In the genomic region with DNA sequence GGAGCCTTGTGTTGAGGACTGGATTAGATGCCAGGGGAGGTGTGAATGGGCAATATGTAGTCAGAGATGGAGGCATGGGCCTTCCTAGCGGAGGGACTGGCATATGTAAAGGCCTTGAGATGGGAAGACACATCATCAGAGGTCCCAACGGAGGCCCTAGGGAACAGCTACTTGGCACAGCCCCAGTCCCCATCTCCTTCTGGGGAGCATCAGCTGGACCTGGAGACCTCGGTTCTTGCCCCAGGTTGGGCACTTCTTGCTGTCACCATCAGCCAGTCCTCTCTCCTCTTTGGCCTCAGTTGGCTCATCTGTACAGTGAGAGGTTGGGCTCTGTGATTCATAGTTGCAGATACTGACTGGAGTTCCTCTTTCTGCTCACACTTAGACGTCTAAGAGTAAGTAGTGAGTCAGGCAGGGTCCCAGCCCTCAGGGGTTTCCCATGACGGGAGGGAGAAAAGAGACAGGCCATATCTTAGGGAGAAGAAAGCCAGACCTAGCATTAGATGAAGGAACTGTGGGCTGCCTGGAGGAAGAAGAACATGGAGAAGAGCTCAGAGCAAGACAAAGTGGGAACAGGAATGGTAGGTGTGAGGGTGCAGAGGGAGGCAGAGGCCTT, we compare ENCODE assay signal across 10 cellular contexts. TPM values are rescaled to one million over a fixed set of nuclear protein-coding genes. Genes with fewer than 3 reads are reported as not detected.
DNase-seq lines count a peak whose midpoint lies in the region; ATAC-seq and TF ChIP-seq lines count a peak whose summit lies in the region.
"Had no signal": no experiment of that assay in that cellular context is flagged by ENCODE, and none has a peak within 500 bp of the region (broad histone marks: within the 10 kb centered on the region; RNA-seq: fewer than 3 reads in every experiment).

No MANE protein-coding gene starts in this region.

- H3K4me2 ChIP-seq in OCI-LY7 (ENCODE audit: low read length) = no peak overlapping the region

- intact Hi-C loops in dorsolateral prefrontal cortex (cut with DNase I) (loop anchor here (5.0 kb wide), 4 partner anchors 47 to 733 kb away; a partner anchor contains a TSS), OCI-LY7 (cut with micrococcal nuclease; ENCODE audit: unreplicated experiment) (loop anchor here (5.0 kb wide), 2 partner anchors 73 to 478 kb away; a partner anchor contains a TSS)

- H3K27me3 ChIP-seq in dorsolateral prefrontal cortex = no peaks in the 10 kb centered on the region
- H3K27me3 ChIP-seq: cardiac muscle cell had no signal

- H3K9me3 Mint-ChIP-seq in stimulated activated memory B cell treated with anti-CD40 and anti-IgM and Interleukin-4, amounts not matched to agents 10 μg/mL and 1 μg/mL and 100 μg/mL, for 72 hours = no peaks in the 10 kb centered on the region

- POLR2A ChIA-PET in OCI-LY7 (lab: Charles Lee) = no interaction called here

- peaks cover 4% of the 10 kb centered on the region for H4K20me1 ChIP-seq in OCI-LY7 (ENCODE audit: insufficient read depth, low read length)

- H3K27ac ChIP-seq in dorsolateral prefrontal cortex = peak overlapping the region; percentile 76 to 100 (median 97)
- H3K27ac ChIP-seq in OCI-LY7 (ENCODE audit: low read depth, low read length, poor library complexity, severe bottlenecking) = no peak overlapping the region
- H3K27ac ChIP-seq: cardiac muscle cell had no signal

- H3K4me1 ChIP-seq in OCI-LY7 (ENCODE audit: insufficient read depth, low read length, poor library complexity, severe bottlenecking) = peaks cover 28% of the 10 kb centered on the region

- no peak for TF ChIP-seq CTCF in dorsolateral prefrontal cortex (IDR thresholded peaks at IDR 0.05 in 54 of 56, conservative IDR thresholded peaks at IDR 0.05 in 2 of 56; ENCODE audit: low read depth in 1 of 56, partially characterized antibody in 56 of 56)
- TF ChIP-seq CTCF in OCI-LY7 (conservative IDR thresholded peaks at IDR 0.05; ENCODE audit: low read length) = no peak

- peaks cover 6% of the 10 kb centered on the region for H3K36me3 ChIP-seq in OCI-LY7 (ENCODE audit: insufficient read depth, low read length)
- H3K36me3 ChIP-seq: cardiac muscle cell had no signal

- peaks cover 64% of the 10 kb centered on the region for H3K4me1 Mint-ChIP-seq in stimulated activated memory B cell treated with anti-CD40 and anti-IgM and Interleukin-4, amounts not matched to agents 10 μg/mL and 1 μg/mL and 100 μg/mL, for 72 hours

- CTCF ChIA-PET in OCI-LY7 (lab: Charles Lee; ENCODE audit: unreplicated experiment) = no interaction called here

- DNase-seq in activated effector memory CD4-positive, alpha-beta T cell treated with anti-CD3 and anti-CD28 coated beads, Interleukin-2, amount 50 U/mL, for 16 hours = peak; percentile 69
- DNase-seq in activated effector memory CD4-positive, alpha-beta T cell treated with Interleukin-2 at 50 U/mL for 16 hours = no peak
- DNase-seq in SIG-M5 (lab: John Stamatoyannopoulos, UW) = peak; percentile 57
- DNase-seq in dorsolateral prefrontal cortex = no peak
- no peak for DNase-seq in NCI-H2196 treated with DMSO at 0.1 percent for 48 hours (lab: John Stamatoyannopoulos, UW; ENCODE audit: unreplicated experiment)
- DNase-seq in NK-92 (lab: John Stamatoyannopoulos, UW; ENCODE audit: unreplicated experiment) = no peak
- no peak for DNase-seq in OCI-LY7 (ENCODE audit: low spot score)

- BruUV-seq in OCI-LY7 (replicated peaks; lab: Mats Ljungman, UMichigan) = no TSS peak

- H3K9me2 ChIP-seq in OCI-LY7 (ENCODE audit: insufficient read depth, low read length) = no peaks in the 10 kb centered on the region

- H3K79me2 ChIP-seq in OCI-LY7 (ENCODE audit: insufficient read depth, low read depth, low read length) = peaks cover 9% of the 10 kb centered on the region

- H3K27ac Mint-ChIP-seq in stimulated activated memory B cell treated with anti-CD40 and anti-IgM and Interleukin-4, amounts not matched to agents 10 μg/mL and 1 μg/mL and 100 μg/mL, for 72 hours = peak overlapping the region; percentile 57

- no peaks in the 10 kb centered on the region for H3K27me3 Mint-ChIP-seq in stimulated activated memory B cell treated with anti-CD40 and anti-IgM and Interleukin-4, amounts not matched to agents 10 μg/mL and 1 μg/mL and 100 μg/mL, for 72 hours

- no peak overlapping the region for H3K4me3 Mint-ChIP-seq in stimulated activated memory B cell treated with anti-CD40 and anti-IgM and Interleukin-4, amounts not matched to agents 10 μg/mL and 1 μg/mL and 100 μg/mL, for 72 hours

- no peaks in the 10 kb centered on the region for H3K36me3 Mint-ChIP-seq in stimulated activated memory B cell treated with anti-CD40 and anti-IgM and Interleukin-4, amounts not matched to agents 10 μg/mL and 1 μg/mL and 100 μg/mL, for 72 hours

- no peaks in the 10 kb centered on the region for H3K9me3 ChIP-seq in OCI-LY7 (ENCODE audit: low read length)

- H3K4me3 ChIP-seq in dorsolateral prefrontal cortex = peak overlapping the region in 41 of 59 donors; percentile 9 to 68 (median 48)
- H3K4me3 ChIP-seq in OCI-LY7 (ENCODE audit: low read depth, low read length, poor library complexity, severe bottlenecking) = no peak overlapping the region
- H3K4me3 ChIP-seq: cardiac muscle cell had no signal

- no peak overlapping the region for H2AFZ ChIP-seq in OCI-LY7 (ENCODE audit: low read length)

- peak; percentile 66 for ATAC-seq in stimulated activated memory B cell treated with anti-CD40 and anti-IgM and Interleukin-4, amounts not matched to agents 10 μg/mL and 1 μg/mL and 100 μg/mL, for 72 hours
- ATAC-seq: Right ventricle myocardium inferior had no signal

RNA-seq across cellular contexts. Expression of a gene that starts 3.4 kb away (rescaled TPM):
- total RNA-seq in dorsolateral prefrontal cortex (100 to 1,000 TPM in 117 of 120 experiments, 10 to 100 TPM in 3; 90.1 to 633 (median 196) TPM), OCI-LY7 (2022) (246 and 288 TPM in 2 replicates)
- total RNA-seq in OCI-LY7 (2014; rRNA removed; shearing (Covaris generic)) = 120 and 130 TPM in 2 replicates

RNA-seq across cellular contexts. Expression of a gene that starts 22.8 kb away (rescaled TPM):
- 10 to 100 TPM in 59 of 120 experiments, 1 to 10 TPM in 61; 4.0 to 24.0 (median 9.9) TPM for total RNA-seq in dorsolateral prefrontal cortex
- 3.2 and 5.2 TPM in 2 replicates for total RNA-seq in OCI-LY7 (2014; rRNA removed; shearing (Covaris generic))
- 13.5 and 16.5 TPM in 2 replicates for total RNA-seq in OCI-LY7 (2022)

RNA-seq across cellular contexts. Expression of a gene that starts 22.9 kb away (rescaled TPM):
- total RNA-seq in dorsolateral prefrontal cortex = 10 to 100 TPM in 8 of 120 experiments, 1 to 10 TPM in 111, not detected in 1; 1.2 to 16.0 (median 5.1) TPM
- 1.1 and 2.0 TPM in 2 replicates for total RNA-seq in OCI-LY7 (2014; rRNA removed; shearing (Covaris generic))
- 7.8 and 10.1 TPM in 2 replicates for total RNA-seq in OCI-LY7 (2022)

RNA-seq across cellular contexts. Expression of a gene that starts 47.6 kb away (rescaled TPM):
- total RNA-seq in dorsolateral prefrontal cortex (10 to 100 TPM; 16.3 to 56.0 (median 29.8) TPM), OCI-LY7 (2022) (254 and 263 TPM in 2 replicates)
- 259 and 270 TPM in 2 replicates for total RNA-seq in OCI-LY7 (2014; rRNA removed; shearing (Covaris generic))

RNA-seq across cellular contexts. Expression of a gene that starts 54.8 kb away (rescaled TPM):
- total RNA-seq in dorsolateral prefrontal cortex = 100 to 1,000 TPM in 79 of 120 experiments, 10 to 100 TPM in 41; 87.5 to 123 (median 103) TPM
- total RNA-seq in OCI-LY7 (2014; rRNA removed; shearing (Covaris generic)) = 21.8 and 29.6 TPM in 2 replicates
- 41.8 and 42.5 TPM in 2 replicates for total RNA-seq in OCI-LY7 (2022)

Comparison
In these comparisons a context has a peak if more than half of its experiments do, and no peak if none do; other contexts are left out.
1. DNase-seq: peak in activated effector memory CD4-positive, alpha-beta T cell treated with anti-CD3 and anti-CD28 coated beads, Interleukin-2, amount 50 U/mL, for 16 hours (single experiment) and SIG-M5 (single experiment); none in activated effector memory CD4-positive, alpha-beta T cell treated with Interleukin-2 at 50 U/mL for 16 hours (single experiment), dorsolateral prefrontal cortex (0 of 10), NCI-H2196 treated with DMSO at 0.1 percent for 48 hours (single experiment), NK-92 (single experiment) and OCI-LY7 (single experiment).